In genomic region chr10:8416755-8417154, GRCh38 we compare ENCODE assay signal across 13 cellular contexts.
DNase-seq lines count a peak whose midpoint lies in the region; ATAC-seq and TF ChIP-seq lines count a peak whose summit lies in the region.
"Had no signal": no experiment of that assay in that cellular context is flagged by ENCODE, and none has a peak within 500 bp of the region (broad histone marks: within the 10 kb centered on the region; RNA-seq: fewer than 3 reads in every experiment).

No MANE protein-coding gene starts in this region.

- no peaks in the 10 kb centered on the region for H3K27me3 ChIP-seq in A673 (replicated peaks; ENCODE audit: insufficient read depth, low read depth, low read length, poor library complexity)
- H3K27me3 ChIP-seq: testis had no signal

- H3K4me3 ChIP-seq in A673 (ENCODE audit: low read depth, low read length, poor library complexity, severe bottlenecking) = no peak overlapping the region
- H3K4me3 ChIP-seq: testis had no signal

- CTCF ChIA-PET in A673 (lab: Charles Lee) = no interaction called here

- H3K4me1 ChIP-seq in A673 (ENCODE audit: insufficient read depth, low read length, poor library complexity, severe bottlenecking) = no peaks in the 10 kb centered on the region
- H3K4me1 ChIP-seq: testis had no signal

- peak; percentile 34 for DNase-seq in stimulated activated CD4-positive, alpha-beta T cell treated with anti-CD3 and anti-CD28 coated beads, Interleukin-4, amount 100 ng/mL, for 24 hours
- DNase-seq in stimulated activated CD4-positive, alpha-beta T cell treated with anti-CD3 and anti-CD28 coated beads, Interleukin-12 subunit alpha, Interleukin-12 subunit beta, amount 100 ng/mL, for 4 hours = no peak
- peak; percentile 4 for DNase-seq in activated effector memory CD4-positive, alpha-beta T cell treated with Interleukin-2 at 50 U/mL for 16 hours
- DNase-seq in epidermal melanocyte (ENCODE audit: insufficient read length, low spot score) (no peak), A673 (ENCODE audit: low spot score) (no peak), NCI-H345 (lab: John Stamatoyannopoulos, UW) (no peak), GOT3 (lab: John Stamatoyannopoulos, UW) (no peak)
- DNase-seq: GDM1; mesendoderm; stimulated activated CD4-positive, alpha-beta T cell treated with anti-CD3 and anti-CD28 coated beads, Interleukin-4, amount 100 ng/mL, for 1 hour; testis had no signal

- H3K27ac ChIP-seq in A673 (ENCODE audit: low read depth, low read length, poor library complexity, severe bottlenecking) = no peak overlapping the region
- H3K27ac ChIP-seq: testis had no signal

- H3K9me3 ChIP-seq in A673 (ENCODE audit: low read depth, low read length, poor library complexity, severe bottlenecking) = no peaks in the 10 kb centered on the region
- H3K9me3 ChIP-seq: testis had no signal

- TF ChIP-seq CTCF in A673 (conservative IDR thresholded peaks at IDR 0.05; ENCODE audit: low read depth, low read length) = no peak

- peak; percentile 39 for ATAC-seq in HG03432 (IDR thresholded peaks at IDR 0.05; ENCODE audit: unreplicated experiment)
- ATAC-seq: esophagus mucosa had no signal

- POLR2A ChIA-PET in A673 (lab: Charles Lee; ENCODE audit: low non-redundant PET) = no interaction called here

- intact Hi-C loops in A673 (cut with micrococcal nuclease; ENCODE audit: unreplicated experiment) = no loop called here

- no TSS peak for BruUV-seq in A673 (replicated peaks; lab: Mats Ljungman, UMichigan)

- no peaks in the 10 kb centered on the region for H3K36me3 ChIP-seq in A673 (ENCODE audit: insufficient read depth, low read length, poor library complexity, severe bottlenecking)

Comparison
In these comparisons a context has a peak if more than half of its experiments do, and no peak if none do; other contexts are left out.
1. DNase-seq: peak in stimulated activated CD4-positive, alpha-beta T cell treated with anti-CD3 and anti-CD28 coated beads, Interleukin-4, amount 100 ng/mL, for 24 hours (single experiment) and activated effector memory CD4-positive, alpha-beta T cell treated with Interleukin-2 at 50 U/mL for 16 hours (single experiment); none in stimulated activated CD4-positive, alpha-beta T cell treated with anti-CD3 and anti-CD28 coated beads, Interleukin-12 subunit alpha, Interleukin-12 subunit beta, amount 100 ng/mL, for 4 hours (single experiment), epidermal melanocyte (single experiment), A673 (single experiment), NCI-H345 (single experiment) and GOT3 (single experiment).